8 cellular contexts compared by ENCODE assay signal in genomic region chr22:21837184-21837979, GRCh38. TPM values are rescaled to one million over a fixed set of nuclear protein-coding genes. Genes with fewer than 3 reads are reported as not detected.
A peak's percentile ranks its signal among the peaks of the same experiment; 100 is the strongest.
DNase-seq lines count a peak whose midpoint lies in the region; ATAC-seq and TF ChIP-seq lines count a peak whose summit lies in the region.

No MANE protein-coding gene starts in this region.

- H3K36me3 ChIP-seq in CD4-positive, alpha-beta memory T cell (ENCODE audit: insufficient read depth, low read length), result no peaks in the 10 kb centered on the region
- H3K36me3 ChIP-seq in osteoblast (ENCODE audit: insufficient read depth, low read length), result no peaks in the 10 kb centered on the region

- no peaks in the 10 kb centered on the region for H3K27me3 ChIP-seq in CD4-positive, alpha-beta memory T cell (ENCODE audit: insufficient read depth, low read length)
- no peaks in the 10 kb centered on the region for H3K27me3 ChIP-seq in osteoblast (ENCODE audit: insufficient read depth, low read length)

- H3K79me2 ChIP-seq in osteoblast (ENCODE audit: insufficient read depth, low read length), result peaks cover 84% of the 10 kb centered on the region

- intact Hi-C loops in CD4-positive, alpha-beta memory T cell (cut with micrococcal nuclease), result no loop called here

- H2AFZ ChIP-seq in osteoblast (ENCODE audit: low read length), result peak overlapping the region; percentile 56

- no peak for DNase-seq in CD4-positive, alpha-beta memory T cell
- DNase-seq in RWPE1 (ENCODE audit: low spot score) (peak; percentile 51), fibroblast of the aortic adventitia (ENCODE audit: low read depth) (peak; percentile 85), osteoblast (ENCODE audit: insufficient read length, low spot score, missing footprints) (peak; percentile 92), NOMO-1 treated with dmso at 0.1 percent for 144 hours (lab: John Stamatoyannopoulos, UW; ENCODE audit: unreplicated experiment) (no peak), NCI-H524 treated with DMSO at 0.1 percent for 48 hours (lab: John Stamatoyannopoulos, UW) (no peak), NCI-H2171 (lab: John Stamatoyannopoulos, UW) (no peak)

- peak overlapping the region in 6 of 7 donors; percentile 7 to 83 (median 51) for H3K27ac Mint-ChIP-seq in CD4-positive, alpha-beta memory T cell

- CTCF ChIA-PET in CD4-positive, alpha-beta memory T cell (lab: Charles Lee; ENCODE audit: partially characterized antibody), result no interaction called here
- CTCF ChIA-PET in RWPE1 (lab: Yijun Ruan, JAX), result no interaction called here

- H3K27ac ChIP-seq in CD4-positive, alpha-beta memory T cell (ENCODE audit: low read depth, low read length), result no peak overlapping the region
- H3K27ac ChIP-seq in RWPE1 (peak overlapping the region; percentile 75), osteoblast (ENCODE audit: low read depth, low read length) (peak overlapping the region; percentile 93)

- peak overlapping the region in 1 of 8 donors; percentile 21 for H3K4me3 Mint-ChIP-seq in CD4-positive, alpha-beta memory T cell

- no peak for TF ChIP-seq CTCF in RWPE1 (conservative IDR thresholded peaks at IDR 0.05; ENCODE audit: low read depth)
- no peak for TF ChIP-seq CTCF in fibroblast of the aortic adventitia (IDR thresholded peaks at IDR 0.05; ENCODE audit: insufficient read depth, low read length)
- TF ChIP-seq CTCF in osteoblast (IDR thresholded peaks at IDR 0.05; ENCODE audit: extremely low read depth, low read depth, low read length), result no peak

- H3K36me3 Mint-ChIP-seq in CD4-positive, alpha-beta memory T cell, result peaks cover 3 to 6% of the 10 kb centered on the region in 2 donors

- H3K27me3 Mint-ChIP-seq in CD4-positive, alpha-beta memory T cell, result no peaks in the 10 kb centered on the region

- H3K9me3 ChIP-seq in CD4-positive, alpha-beta memory T cell (ENCODE audit: control insufficient read depth in 1 of 2, low read length in 2 of 2), result no peaks in the 10 kb centered on the region
- no peaks in the 10 kb centered on the region for H3K9me3 ChIP-seq in osteoblast (ENCODE audit: low read depth, low read length)

- no peaks in the 10 kb centered on the region for H3K9me3 Mint-ChIP-seq in CD4-positive, alpha-beta memory T cell

- no peak for ATAC-seq in GM21529 (IDR thresholded peaks at IDR 0.05; ENCODE audit: unreplicated experiment)

- H3K4me1 Mint-ChIP-seq in CD4-positive, alpha-beta memory T cell, result peaks cover 44 to 73% (median 57%) of the 10 kb centered on the region in 4 donors

- no peak overlapping the region for H3K4me3 ChIP-seq in CD4-positive, alpha-beta memory T cell (ENCODE audit: low read length in 2 of 2)
- no peak overlapping the region for H3K4me3 ChIP-seq in fibroblast of the aortic adventitia (ENCODE audit: low read depth, low read length)
- peak overlapping the region; percentile 35 for H3K4me3 ChIP-seq in osteoblast (ENCODE audit: insufficient read depth, low read length)

- H3K4me2 ChIP-seq in osteoblast (ENCODE audit: insufficient read depth, low read length), result peak overlapping the region; percentile 74

- peaks cover 39% of the 10 kb centered on the region for H4K20me1 ChIP-seq in osteoblast (ENCODE audit: insufficient read depth, low read length)

- peaks cover 31% of the 10 kb centered on the region for H3K4me1 ChIP-seq in CD4-positive, alpha-beta memory T cell (ENCODE audit: insufficient read depth, low read length)
- peaks cover 21% of the 10 kb centered on the region for H3K4me1 ChIP-seq in osteoblast (ENCODE audit: insufficient read depth, low read length)

- POLR2A ChIA-PET in CD4-positive, alpha-beta memory T cell (lab: Charles Lee; ENCODE audit: partially characterized antibody), result no interaction called here
- POLR2A ChIA-PET in RWPE1 (lab: Yijun Ruan, JAX; ENCODE audit: low non-redundant PET), result no interaction called here

RNA-seq across cellular contexts. Expression of gene MAPK1, which starts 30.1 kb away (rescaled TPM):
- total RNA-seq in CD4-positive, alpha-beta memory T cell, result 100 to 1,000 TPM; 114 to 117 TPM
- polyA plus RNA-seq in CD4-positive, alpha-beta memory T cell, result 10 to 100 TPM; 73.8 to 81.5 TPM
- total RNA-seq in fibroblast of the aortic adventitia (ENCODE audit: low replicate concordance) (23.1 and 74.2 TPM in 2 replicates), osteoblast (46.3 and 61.6 TPM in 2 replicates)

Comparison
In these comparisons a context has a peak if more than half of its experiments do, and no peak if none do; other contexts are left out.
1. DNase-seq: peak in RWPE1 (single experiment), fibroblast of the aortic adventitia (single experiment) and osteoblast (single experiment); none in CD4-positive, alpha-beta memory T cell (0 of 5), NOMO-1 treated with dmso at 0.1 percent for 144 hours (single experiment), NCI-H524 treated with DMSO at 0.1 percent for 48 hours (single experiment) and NCI-H2171 (single experiment).